10 cellular contexts compared by ENCODE assay signal in genomic region chr21:41865002-41865777, GRCh38. TPM values are rescaled to one million over a fixed set of nuclear protein-coding genes. Genes with fewer than 3 reads are reported as not detected.
DNase-seq lines count a peak whose midpoint lies in the region; ATAC-seq and TF ChIP-seq lines count a peak whose summit lies in the region.
"Had no signal": no experiment of that assay in that cellular context is flagged by ENCODE, and none has a peak within 500 bp of the region (broad histone marks: within the 10 kb centered on the region; RNA-seq: fewer than 3 reads in every experiment).

No MANE protein-coding gene starts in this region.

- H3K27me3 ChIP-seq in stomach = no peaks in the 10 kb centered on the region

- H3K27me3 Mint-ChIP-seq in activated naive CD4-positive, alpha-beta T cell treated with anti-CD3 and anti-CD28 coated beads for 36 hours (ENCODE audit: low read depth) = no peaks in the 10 kb centered on the region
- H3K27me3 Mint-ChIP-seq in T-helper 17 cell (no peaks in the 10 kb centered on the region), mesothelial cell of epicardium (ENCODE audit: low read depth) (no peaks in the 10 kb centered on the region)

- no peak for TF ChIP-seq CTCF in stomach (IDR thresholded peaks at IDR 0.05)
- TF ChIP-seq CTCF in mesothelial cell of epicardium (IDR thresholded peaks at IDR 0.05; ENCODE audit: unreplicated experiment) = no peak

- peaks cover 19 to 37% (median 25%) of the 10 kb centered on the region in 4 donors for H3K4me1 ChIP-seq in stomach

- no peaks in the 10 kb centered on the region for H3K9me3 ChIP-seq in T-helper 17 cell (ENCODE audit: control insufficient read depth, low read length, poor library complexity, severe bottlenecking)
- no peaks in the 10 kb centered on the region for H3K9me3 ChIP-seq in stomach

- ATAC-seq in HG02678 (IDR thresholded peaks at IDR 0.05; ENCODE audit: unreplicated experiment) (peak; percentile 59), T-helper 17 cell (no peak)

- intact Hi-C loops in activated naive CD4-positive, alpha-beta T cell treated with anti-CD3 and anti-CD28 coated beads for 36 hours (cut with micrococcal nuclease) = no loop called here
- intact Hi-C loops in stomach (cut with DNase I; ENCODE audit: low total_unique reads) = no loop called here

- peak overlapping the region in 4 of 5 donors; percentile 54 to 71 (median 66) for H3K27ac ChIP-seq in stomach
- H3K27ac ChIP-seq: HL-60, PC-9 had no signal

- TF ChIP-seq POLR2A in stomach (IDR thresholded peaks at IDR 0.05) = no peak

- H3K27ac Mint-ChIP-seq in activated naive CD4-positive, alpha-beta T cell treated with anti-CD3 and anti-CD28 coated beads for 36 hours = no peak overlapping the region
- peak overlapping the region; percentile 12 for H3K27ac Mint-ChIP-seq in T-helper 17 cell
- H3K27ac Mint-ChIP-seq in mesothelial cell of epicardium = no peak overlapping the region

- H3K4me3 ChIP-seq in stomach = no peak overlapping the region
- H3K4me3 ChIP-seq: PC-9 had no signal

- WGBS in stomach, 5 donors = 57 to 76% (median 69%) methylated on average over 15 of the region's 15 CpGs

- H3K36me3 ChIP-seq in stomach = no peaks in the 10 kb centered on the region

- H3K4me1 Mint-ChIP-seq in activated naive CD4-positive, alpha-beta T cell treated with anti-CD3 and anti-CD28 coated beads for 36 hours (ENCODE audit: low read depth) = peaks cover 25% of the 10 kb centered on the region
- H3K4me1 Mint-ChIP-seq in T-helper 17 cell (peaks cover 29% of the 10 kb centered on the region), mesothelial cell of epicardium (peaks cover 2% of the 10 kb centered on the region)

- no peaks in the 10 kb centered on the region for H3K9me3 Mint-ChIP-seq in activated naive CD4-positive, alpha-beta T cell treated with anti-CD3 and anti-CD28 coated beads for 36 hours
- H3K9me3 Mint-ChIP-seq in mesothelial cell of epicardium = no peaks in the 10 kb centered on the region

- no peak overlapping the region for H3K4me3 Mint-ChIP-seq in activated naive CD4-positive, alpha-beta T cell treated with anti-CD3 and anti-CD28 coated beads for 36 hours
- no peak overlapping the region for H3K4me3 Mint-ChIP-seq in T-helper 17 cell
- no peak overlapping the region for H3K4me3 Mint-ChIP-seq in mesothelial cell of epicardium

- DNase-seq in activated naive CD4-positive, alpha-beta T cell treated with anti-CD3 and anti-CD28 coated beads for 36 hours = peak; percentile 14
- DNase-seq in activated naive CD4-positive, alpha-beta T cell treated with anti-CD3 and anti-CD28 coated beads, Interleukin-2, amount 50 U/mL, for 16 hours = no peak
- no peak for DNase-seq in T-helper 17 cell
- DNase-seq in stomach = no peak
- DNase-seq in NCI-H510A (lab: John Stamatoyannopoulos, UW) = no peak
- no peak for DNase-seq in mesothelial cell of epicardium (ENCODE audit: low spot score in 2 of 2, unreplicated experiment in 2 of 2)
- DNase-seq in activated gamma-delta T cell (lab: John Stamatoyannopoulos, UW) = no peak
- DNase-seq: PC-9 had no signal

- H3K36me3 Mint-ChIP-seq in activated naive CD4-positive, alpha-beta T cell treated with anti-CD3 and anti-CD28 coated beads for 36 hours (ENCODE audit: low read depth) = no peaks in the 10 kb centered on the region
- no peaks in the 10 kb centered on the region for H3K36me3 Mint-ChIP-seq in T-helper 17 cell (ENCODE audit: low read depth)
- H3K36me3 Mint-ChIP-seq in mesothelial cell of epicardium = peaks cover 3% of the 10 kb centered on the region

- CTCF ChIA-PET in activated naive CD4-positive, alpha-beta T cell treated with anti-CD3 and anti-CD28 coated beads for 36 hours (lab: Charles Lee) = interaction anchor here (0.6 to 0.9 kb wide), 2 partner anchors 28 to 243 kb away, joined by 3 read pairs; no protein-coding TSS in a partner anchor

- no peak for TF ChIP-seq EP300 in stomach (IDR thresholded peaks at IDR 0.05)

RNA-seq across cellular contexts. Expression of gene PRDM15, which starts 14.0 kb away (rescaled TPM):
- total RNA-seq in activated naive CD4-positive, alpha-beta T cell treated with anti-CD3 and anti-CD28 coated beads for 36 hours = 1 to 10 TPM; 9.6 to 9.8 TPM
- 10 to 100 TPM; 11.0 to 13.4 TPM for total RNA-seq in T-helper 17 cell
- 10 to 100 TPM in 2 of 5 donors, 1 to 10 TPM in 3; 2.6 to 44.6 (median 10.0) TPM for total RNA-seq in stomach
- polyA plus RNA-seq in stomach = 1 to 10 TPM in 2 of 3 donors, under 1 TPM in 1; 0.92 to 2.6 (median 1.4) TPM
- total RNA-seq in mesothelial cell of epicardium = 9.7 to 12.0 TPM (median 10.9 TPM) in 3 replicates
